ENCODE assay signal across 28 cellular contexts in genomic region chr1:201156346-201156745, GRCh38. TPM values are rescaled to one million over a fixed set of nuclear protein-coding genes. Genes with fewer than 3 reads are reported as not detected.
"Had no signal": no experiment of that assay in that cellular context is flagged by ENCODE, and none has a peak within 500 bp of the region (broad histone marks: within the 10 kb centered on the region; RNA-seq: fewer than 3 reads in every experiment).

No MANE protein-coding gene starts in this region.

- H3K27me3 ChIP-seq: breast epithelium, colonic mucosa, MG63, Peyer's patch had no signal

- H3K9me3 Mint-ChIP-seq: activated naive CD4-positive, alpha-beta T cell treated with anti-CD3 and anti-CD28 coated beads for 36 hours; activated T-cell treated with anti-CD3 and anti-CD28 coated beads, Interleukin-2, amount 50 U/mL, for 24 hours; activated T-helper 1 cell treated with anti-CD3 and anti-CD28 coated beads, Interleukin-12 subunit alpha, Interleukin-12 subunit beta, Interleukin-2, Interleukin-4 antibody, amounts not matched to agents 30 ng/mL and 10 ng/mL and 1 ng/mL, durations not matched to agents 14 hours and 24 hours and 36 hours; T-helper 1 cell treated with Interleukin-12 subunit alpha and Interleukin-12 subunit beta and Interleukin-4 antibody, amounts not matched to agents 30 μg/mL and 1 μg/mL, for 36 hours had no signal

- DNase-seq: activated CD4-positive, alpha-beta T cell treated with anti-CD3 and anti-CD28 coated beads for 48 hours; activated CD4-positive, alpha-beta T cell treated with anti-CD3 and anti-CD28 coated beads, Interleukin-2, amount 50 U/mL, for 48 hours; activated CD4-positive, CD25-positive, alpha-beta regulatory T cell treated with anti-CD3 and anti-CD28 coated beads, Interleukin-2, amount 50 U/mL, for 72 hours; activated CD8-positive, alpha-beta memory T cell treated with anti-CD3 and anti-CD28 coated beads, Interleukin-2, amount 10 ng/mL, durations not matched to agents 7 days and 5 days; activated gamma-delta T cell; activated naive CD4-positive, alpha-beta T cell treated with anti-CD3 and anti-CD28 coated beads for 36 hours; caudate nucleus; colonic mucosa; MG63; NCI-H1105 treated with DMSO at 0.1 percent for 48 hours; NCI-H1436 treated with DMSO at 0.1 percent for 48 hours; NCI-H187; NCI-H2081; NCI-H510A treated with DMSO at 0.1 percent for 48 hours; NCI-H69; NK-92 treated with Interleukin-12 subunit alpha and Interleukin-12 subunit beta, amount 100 ng/mL, for 24 hours; Peyer's patch; SHP77; T-helper 9 cell had no signal

- H3K27ac Mint-ChIP-seq: activated CD8-positive, alpha-beta memory T cell treated with anti-CD3 and anti-CD28 coated beads, Interleukin-2, amount 10 ng/mL, durations not matched to agents 7 days and 5 days; activated naive CD4-positive, alpha-beta T cell treated with anti-CD3 and anti-CD28 coated beads for 36 hours; activated T-cell treated with anti-CD3 and anti-CD28 coated beads, Interleukin-2, amount 50 U/mL, for 24 hours; activated T-helper 1 cell treated with anti-CD3 and anti-CD28 coated beads, Interleukin-12 subunit alpha, Interleukin-12 subunit beta, Interleukin-2, Interleukin-4 antibody, amounts not matched to agents 30 ng/mL and 10 ng/mL and 1 ng/mL, durations not matched to agents 14 hours and 24 hours and 36 hours; T-helper 1 cell treated with Interleukin-12 subunit alpha and Interleukin-12 subunit beta and Interleukin-4 antibody, amounts not matched to agents 30 μg/mL and 1 μg/mL, for 36 hours; WTC11 had no signal

- H3K27ac ChIP-seq: breast epithelium, colonic mucosa, Peyer's patch, RWPE1, SJSA1 had no signal

- H3K4me3 ChIP-seq: breast epithelium, colonic mucosa, MG63, Peyer's patch, SJSA1 had no signal

- ATAC-seq: activated CD8-positive, alpha-beta memory T cell treated with anti-CD3 and anti-CD28 coated beads, Interleukin-2, amount 10 ng/mL, durations not matched to agents 7 days and 5 days; WTC11 had no signal

- H3K36me3 Mint-ChIP-seq: activated CD8-positive, alpha-beta memory T cell treated with anti-CD3 and anti-CD28 coated beads, Interleukin-2, amount 10 ng/mL, durations not matched to agents 7 days and 5 days had no signal

- H3K36me3 ChIP-seq: breast epithelium, colonic mucosa had no signal

- H3K4me3 Mint-ChIP-seq: activated CD8-positive, alpha-beta memory T cell treated with anti-CD3 and anti-CD28 coated beads, Interleukin-2, amount 10 ng/mL, durations not matched to agents 7 days and 5 days; activated naive CD4-positive, alpha-beta T cell treated with anti-CD3 and anti-CD28 coated beads for 36 hours; activated T-cell treated with anti-CD3 and anti-CD28 coated beads, Interleukin-2, amount 50 U/mL, for 24 hours; activated T-helper 1 cell treated with anti-CD3 and anti-CD28 coated beads, Interleukin-12 subunit alpha, Interleukin-12 subunit beta, Interleukin-2, Interleukin-4 antibody, amounts not matched to agents 30 ng/mL and 10 ng/mL and 1 ng/mL, durations not matched to agents 14 hours and 24 hours and 36 hours; T-helper 1 cell treated with Interleukin-12 subunit alpha and Interleukin-12 subunit beta and Interleukin-4 antibody, amounts not matched to agents 30 μg/mL and 1 μg/mL, for 36 hours; WTC11 had no signal

- H3K9me3 ChIP-seq: breast epithelium, colonic mucosa, Peyer's patch, SJSA1 had no signal

RNA-seq across cellular contexts. Expression of gene ASCL5, which starts 29.4 kb away (rescaled TPM):
- total RNA-seq: activated CD8-positive, alpha-beta memory T cell treated with anti-CD3 and anti-CD28 coated beads, Interleukin-2, amount 10 ng/mL, durations not matched to agents 7 days and 5 days; activated naive CD4-positive, alpha-beta T cell treated with anti-CD3 and anti-CD28 coated beads for 36 hours; activated T-helper 1 cell treated with anti-CD3 and anti-CD28 coated beads, Interleukin-12 subunit alpha, Interleukin-12 subunit beta, Interleukin-2, Interleukin-4 antibody, amounts not matched to agents 30 ng/mL and 10 ng/mL and 1 ng/mL, durations not matched to agents 14 hours and 24 hours and 36 hours; aorta; breast epithelium; cerebellum; colonic mucosa; Peyer's patch; SJSA1 had no signal

RNA-seq across cellular contexts. Expression of gene IGFN1, which starts 34.3 kb away (rescaled TPM):
- total RNA-seq: activated CD8-positive, alpha-beta memory T cell treated with anti-CD3 and anti-CD28 coated beads, Interleukin-2, amount 10 ng/mL, durations not matched to agents 7 days and 5 days; activated naive CD4-positive, alpha-beta T cell treated with anti-CD3 and anti-CD28 coated beads for 36 hours; activated T-helper 1 cell treated with anti-CD3 and anti-CD28 coated beads, Interleukin-12 subunit alpha, Interleukin-12 subunit beta, Interleukin-2, Interleukin-4 antibody, amounts not matched to agents 30 ng/mL and 10 ng/mL and 1 ng/mL, durations not matched to agents 14 hours and 24 hours and 36 hours; Peyer's patch had no signal

RNA-seq across cellular contexts. Expression of gene CACNA1S, which starts 44.1 kb away (rescaled TPM):
- total RNA-seq: activated CD8-positive, alpha-beta memory T cell treated with anti-CD3 and anti-CD28 coated beads, Interleukin-2, amount 10 ng/mL, durations not matched to agents 7 days and 5 days; activated naive CD4-positive, alpha-beta T cell treated with anti-CD3 and anti-CD28 coated beads for 36 hours; activated T-helper 1 cell treated with anti-CD3 and anti-CD28 coated beads, Interleukin-12 subunit alpha, Interleukin-12 subunit beta, Interleukin-2, Interleukin-4 antibody, amounts not matched to agents 30 ng/mL and 10 ng/mL and 1 ng/mL, durations not matched to agents 14 hours and 24 hours and 36 hours; aorta; breast epithelium; colonic mucosa; Peyer's patch; SJSA1 had no signal
- polyA plus RNA-seq: aorta had no signal
